ENCODE assay signal across 1 cellular context in the genomic region with DNA sequence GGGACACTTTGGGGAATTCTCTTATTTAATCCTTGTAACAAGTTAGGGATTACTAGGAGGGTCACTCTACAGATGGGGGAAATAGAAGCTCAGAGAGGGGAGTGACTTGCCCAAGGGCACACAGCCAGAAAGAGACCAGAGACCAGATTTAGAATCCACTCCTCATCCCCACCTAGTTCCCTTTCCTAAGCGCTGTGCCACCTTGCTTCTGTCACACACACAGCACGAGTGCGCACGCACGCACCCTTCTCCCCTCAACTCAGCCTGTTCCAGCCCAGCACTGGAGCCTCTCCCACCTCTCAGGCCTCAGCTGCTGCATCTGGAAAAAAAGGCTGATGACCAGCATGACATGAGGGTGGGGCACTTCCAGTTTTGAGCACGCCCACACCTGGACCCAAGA.
A peak's percentile ranks its signal among the peaks of the same experiment; 100 is the strongest.
TF ChIP-seq lines count a peak whose summit lies in the region.

No MANE protein-coding gene starts in this region.

TF ChIP-seq in HepG2, 621 proteins besides CTCF, POLR2A, EP300 and RAD21:
- TF ChIP-seq ZNF768 (CRISPR knock-in tag; IDR thresholded peaks at IDR 0.05) (peak; percentile 60), MTF1 (CRISPR knock-in tag; IDR thresholded peaks at IDR 0.05) (no peak)
